16 cellular contexts compared by ENCODE assay signal in genomic region chr1:202223110-202223834, GRCh38. TPM values are rescaled to one million over a fixed set of nuclear protein-coding genes. Genes with fewer than 3 reads are reported as not detected.
DNase-seq lines count a peak whose midpoint lies in the region; ATAC-seq and TF ChIP-seq lines count a peak whose summit lies in the region.
"Had no signal": no experiment of that assay in that cellular context is flagged by ENCODE, and none has a peak within 500 bp of the region (broad histone marks: within the 10 kb centered on the region; RNA-seq: fewer than 3 reads in every experiment).

No MANE protein-coding gene starts in this region.

- CTCF ChIA-PET in RWPE1 (lab: Yijun Ruan, JAX) (interaction anchor here (0.6 to 4.3 kb wide), 10 partner anchors 9 to 176 kb away, joined by 3 to 18 read pairs (median 7); partner anchors contain the start of gene LGR6), PC-9 (lab: Charles Lee) (interaction anchor here (0.7 kb wide), 1 partner anchor 100 kb away, joined by 10 read pairs; no protein-coding TSS in a partner anchor)

- peaks cover 0 to 86% (median 62%) of the 10 kb centered on the region in 10 experiments; a peak in 17 of 20 replicates for H3K4me1 ChIP-seq in BLaER1 treated with 17β-estradiol and CSF1 and Interleukin-3, amounts not matched to agents 10 nM and 100 nM
- H3K4me1 ChIP-seq in hepatocyte (ENCODE audit: insufficient read depth) (peaks cover 23% of the 10 kb centered on the region), PC-9 (replicated peaks; ENCODE audit: insufficient read depth) (peaks cover 21% of the 10 kb centered on the region)

- H3K9me2 ChIP-seq in hepatocyte (replicated peaks; ENCODE audit: insufficient read depth) (no peaks in the 10 kb centered on the region), PC-9 (ENCODE audit: insufficient read depth) (no peaks in the 10 kb centered on the region)

- H2AFZ ChIP-seq in hepatocyte, result no peak overlapping the region
- H2AFZ ChIP-seq in PC-9, result no peak overlapping the region

- H3K79me2 ChIP-seq in hepatocyte, result no peaks in the 10 kb centered on the region
- H3K79me2 ChIP-seq in PC-9 (ENCODE audit: low read depth), result no peaks in the 10 kb centered on the region

- peak overlapping the region in 2 of 11 experiments; percentile 68 to 70; a peak in 1 of 22 replicates for H3K27ac ChIP-seq in BLaER1 treated with 17β-estradiol and CSF1 and Interleukin-3, amounts not matched to agents 10 nM and 100 nM
- peak overlapping the region; percentile 89 for H3K27ac ChIP-seq in RWPE1
- peak overlapping the region; percentile 59 for H3K27ac ChIP-seq in hepatocyte
- no peak overlapping the region for H3K27ac ChIP-seq in PC-9

- peaks cover 0 to 4% (median 0%) of the 10 kb centered on the region in 11 experiments; a peak in 1 of 22 replicates for H4K20me1 ChIP-seq in BLaER1 treated with 17β-estradiol and CSF1 and Interleukin-3, amounts not matched to agents 10 nM and 100 nM
- H4K20me1 ChIP-seq in hepatocyte (ENCODE audit: insufficient read depth, poor library complexity, severe bottlenecking) (no peaks in the 10 kb centered on the region), PC-9 (ENCODE audit: insufficient read depth) (no peaks in the 10 kb centered on the region)

- ATAC-seq in GM21515 (IDR thresholded peaks at IDR 0.05; ENCODE audit: unreplicated experiment), result no peak
- ATAC-seq in HG03521 (IDR thresholded peaks at IDR 0.05; ENCODE audit: unreplicated experiment), result no peak
- ATAC-seq: SK-N-SH treated with all-trans-retinoic acid at 6 μM for 48 hours had no signal

- no peak for TF ChIP-seq CTCF in RWPE1 (conservative IDR thresholded peaks at IDR 0.05; ENCODE audit: low read depth)
- no peak for TF ChIP-seq CTCF in hepatocyte (IDR thresholded peaks at IDR 0.05; ENCODE audit: poor library complexity)
- no peak for TF ChIP-seq CTCF in PC-9 (conservative IDR thresholded peaks at IDR 0.05)

- H3K4me3 ChIP-seq in BLaER1 treated with 17β-estradiol and CSF1 and Interleukin-3, amounts not matched to agents 10 nM and 100 nM, result no peak overlapping the region
- H3K4me3 ChIP-seq in hepatocyte (no peak overlapping the region), PC-9 (no peak overlapping the region)

- no peaks in the 10 kb centered on the region for H3K9me3 ChIP-seq in BLaER1 treated with 17β-estradiol and CSF1 and Interleukin-3, amounts not matched to agents 10 nM and 100 nM (replicated peaks in 1 of 11)
- no peaks in the 10 kb centered on the region for H3K9me3 ChIP-seq in hepatocyte (ENCODE audit: low read depth)
- H3K9me3 ChIP-seq in PC-9 (ENCODE audit: insufficient read depth, low read depth), result no peaks in the 10 kb centered on the region
- H3K9me3 ChIP-seq: Caco-2 had no signal

- DNase-seq in RWPE1 (ENCODE audit: low spot score) (no peak), hepatocyte (ENCODE audit: low spot score) (no peak), superior temporal gyrus (ENCODE audit: extremely low spot score) (peak; percentile 27), PC-9 (no peak)
- DNase-seq: ACHN, HCEC 1CT, KG1, MV-4-11, NCI-H1694 treated with DMSO at 0.1 percent for 48 hours, SIG-M5 had no signal

- H3F3A ChIP-seq in PC-9 (ENCODE audit: insufficient read depth, low read depth), result peaks cover 15% of the 10 kb centered on the region

- H3K27me3 ChIP-seq in BLaER1 treated with 17β-estradiol and CSF1 and Interleukin-3, amounts not matched to agents 10 nM and 100 nM, result no peaks in the 10 kb centered on the region
- H3K27me3 ChIP-seq in hepatocyte, result no peaks in the 10 kb centered on the region
- peaks cover 9% of the 10 kb centered on the region; the same call in 1 of the 2 replicates for H3K27me3 ChIP-seq in PC-9 (ENCODE audit: insufficient read depth, low read depth)

- POLR2A ChIA-PET in RWPE1 (lab: Yijun Ruan, JAX; ENCODE audit: low non-redundant PET) (no interaction called here), PC-9 (lab: Charles Lee; ENCODE audit: unreplicated experiment) (no interaction called here)

- H3K9ac ChIP-seq in BLaER1 treated with 17β-estradiol and CSF1 and Interleukin-3, amounts not matched to agents 10 nM and 100 nM, result no peak overlapping the region

- H3K36me3 ChIP-seq in BLaER1 treated with 17β-estradiol and CSF1 and Interleukin-3, amounts not matched to agents 10 nM and 100 nM, result peaks cover 0 to 22% (median 0%) of the 10 kb centered on the region in 11 experiments; a peak in 6 of 22 replicates
- H3K36me3 ChIP-seq in hepatocyte (replicated peaks; ENCODE audit: insufficient read depth, low read depth) (no peaks in the 10 kb centered on the region), PC-9 (ENCODE audit: low read depth) (no peaks in the 10 kb centered on the region)

- WGBS in hepatocyte (ENCODE audit: low lambda C conversion rate, missing lambda C conversion rate), result 68% methylated on average over 7 of the region's 7 CpGs

- intact Hi-C loops in PC-9 (cut with micrococcal nuclease; ENCODE audit: unreplicated experiment), result no loop called here

- peak overlapping the region in 8 of 11 experiments; percentile 66 to 80 (median 76); a peak in 16 of 22 replicates for H3K4me2 ChIP-seq in BLaER1 treated with 17β-estradiol and CSF1 and Interleukin-3, amounts not matched to agents 10 nM and 100 nM
- H3K4me2 ChIP-seq in hepatocyte, result no peak overlapping the region
- H3K4me2 ChIP-seq in PC-9, result no peak overlapping the region

- no TSS peak for BruUV-seq in PC-9 (replicated peaks; lab: Mats Ljungman, UMichigan)

RNA-seq across cellular contexts. Expression of gene LGR6, which starts 29.7 kb away (rescaled TPM):
- total RNA-seq in hepatocyte (0.32 and 0.80 TPM in 2 replicates), PC-9 (2021) (5.6 and 7.9 TPM in 2 replicates)
- polyA plus RNA-seq in hepatocyte, result 1.1 and 1.5 TPM in 2 replicates
- polyA plus RNA-seq: CD14-positive monocyte had no signal

Comparison
In these comparisons a context has a peak if more than half of its experiments do, and no peak if none do; other contexts are left out.
1. H3K4me2 ChIP-seq: peak in BLaER1 treated with 17β-estradiol and CSF1 and Interleukin-3, amounts not matched to agents 10 nM and 100 nM (8 of 11); none in hepatocyte (single experiment) and PC-9 (single experiment).